Comparison of ENCODE assay signal across 14 cellular contexts in genomic region chr3:100090669-100091005, GRCh38. TPM values are rescaled to one million over a fixed set of nuclear protein-coding genes. Genes with fewer than 3 reads are reported as not detected.
DNase-seq lines count a peak whose midpoint lies in the region; ATAC-seq and TF ChIP-seq lines count a peak whose summit lies in the region.
"Had no signal": no experiment of that assay in that cellular context is flagged by ENCODE, and none has a peak within 500 bp of the region (broad histone marks: within the 10 kb centered on the region; RNA-seq: fewer than 3 reads in every experiment).

No MANE protein-coding gene starts in this region.

- intact Hi-C loops in right cardiac atrium (cut with DNase I) = no loop called here

- DNase-seq in right cardiac atrium (no peak), NCI-H2107 treated with DMSO at 0.1 percent for 48 hours (lab: John Stamatoyannopoulos, UW; ENCODE audit: unreplicated experiment) (no peak), NCI-H748 (lab: John Stamatoyannopoulos, UW; ENCODE audit: unreplicated experiment) (no peak), GM10248 (ENCODE audit: extremely low spot score) (no peak), AG08396 (ENCODE audit: low spot score) (no peak)
- DNase-seq: activated B cell treated with CpG ODN at 0.5 μM for 24 hours; stimulated activated CD4-positive, alpha-beta T cell treated with anti-CD3 and anti-CD28 coated beads, Interleukin-12 subunit alpha, Interleukin-12 subunit beta, amount 100 ng/mL, for 4 hours; substantia nigra had no signal

- ATAC-seq in GM18502 (IDR thresholded peaks at IDR 0.05; ENCODE audit: poor library complexity, unreplicated experiment) (peak; percentile 5), GM21390 (IDR thresholded peaks at IDR 0.05; ENCODE audit: unreplicated experiment) (peak; percentile 9), HG03432 (IDR thresholded peaks at IDR 0.05; ENCODE audit: unreplicated experiment) (peak; percentile 16), right cardiac atrium (peak; percentile 13 to 33)

- CTCF ChIA-PET in GM10248 (lab: Yijun Ruan, JAX) = interaction anchor here (0.8 to 6.0 kb wide), 10 partner anchors 9 to 247 kb away, joined by 3 to 49 read pairs (median 6); no protein-coding TSS in a partner anchor

- H3K9me3 ChIP-seq in right cardiac atrium (ENCODE audit: control insufficient read depth, low read length) = no peaks in the 10 kb centered on the region

- no peaks in the 10 kb centered on the region for H3K27me3 ChIP-seq in right cardiac atrium (ENCODE audit: control insufficient read depth, insufficient read depth)
- H3K27me3 ChIP-seq: cardiac muscle cell, foreskin keratinocyte had no signal

- no peak for TF ChIP-seq CTCF in GM10248 (IDR thresholded peaks at IDR 0.05; ENCODE audit: control extremely low read depth, extremely low read depth, low read depth, missing control alignments)

- POLR2A ChIA-PET in GM10248 (lab: Yijun Ruan, JAX) = interaction anchor here (0.6 kb wide), 1 partner anchor 170 kb away, joined by 3 read pairs; the partner anchor contains the start of gene TBC1D23

- H3K27ac ChIP-seq in right cardiac atrium (ENCODE audit: low read length) = no peak overlapping the region
- H3K27ac ChIP-seq: cardiac muscle cell, foreskin keratinocyte had no signal

- H3K4me3 ChIP-seq in right cardiac atrium (ENCODE audit: low read length) = no peak overlapping the region
- H3K4me3 ChIP-seq: cardiac muscle cell had no signal

- H3K4me1 ChIP-seq in right cardiac atrium (ENCODE audit: control insufficient read depth, insufficient read depth, low read length) = peaks cover 3% of the 10 kb centered on the region
- H3K4me1 ChIP-seq: foreskin keratinocyte had no signal

RNA-seq across cellular contexts. Expression of gene FILIP1L, which starts 23.7 kb away (rescaled TPM):
- total RNA-seq in right cardiac atrium = 10 to 100 TPM; 53.6 to 88.3 (median 68.7) TPM
- polyA plus RNA-seq in right cardiac atrium = 42.2 TPM
- total RNA-seq: PC-3 had no signal
